8 cellular contexts compared by ENCODE assay signal in genomic region chr3:113626513-113627371, GRCh38.
A peak's percentile ranks its signal among the peaks of the same experiment; 100 is the strongest.
DNase-seq lines count a peak whose midpoint lies in the region; ATAC-seq and TF ChIP-seq lines count a peak whose summit lies in the region.

No MANE protein-coding gene starts in this region.

- no peaks in the 10 kb centered on the region for H3K79me1 ChIP-seq in neuronal stem cell (ENCODE audit: low read depth, low read length)

- no peak overlapping the region for H2BK120ac ChIP-seq in neuronal stem cell (ENCODE audit: low read depth, low read length)

- ATAC-seq in GM21786 (IDR thresholded peaks at IDR 0.05; ENCODE audit: unreplicated experiment) (peak; percentile 55), foreskin keratinocyte (peak; percentile 87), GM19455 (IDR thresholded peaks at IDR 0.05; ENCODE audit: unreplicated experiment) (no peak), GM21381 (IDR thresholded peaks at IDR 0.05; ENCODE audit: unreplicated experiment) (no peak)

- no peak overlapping the region for H3K14ac ChIP-seq in neuronal stem cell (ENCODE audit: low read length)

- DNase-seq in DMS 273 treated with DMSO at 0.1 percent for 48 hours (lab: John Stamatoyannopoulos, UW) (peak; percentile 37), NCI-H2107 treated with DMSO at 0.1 percent for 48 hours (lab: John Stamatoyannopoulos, UW; ENCODE audit: unreplicated experiment) (peak; percentile 52), WERI-Rb-1 (peak; percentile 58), foreskin keratinocyte (peak; percentile 8 to 37), neuronal stem cell (ENCODE audit: low spot score) (peak; percentile 58)

- peak; percentile 94 for TF ChIP-seq CTCF in WERI-Rb-1 (IDR thresholded peaks at IDR 0.05; ENCODE audit: low read depth, low read length)
- TF ChIP-seq CTCF in foreskin keratinocyte (conservative IDR thresholded peaks at IDR 0.05), result peak; percentile 88

- H4K91ac ChIP-seq in neuronal stem cell (ENCODE audit: low read depth, low read length, poor library complexity), result no peak overlapping the region

- H3K4ac ChIP-seq in neuronal stem cell (ENCODE audit: low read length), result no peak overlapping the region

- H2BK15ac ChIP-seq in neuronal stem cell (ENCODE audit: low read length), result no peak overlapping the region

- H3K23ac ChIP-seq in neuronal stem cell (ENCODE audit: low read depth, low read length, poor library complexity), result no peak overlapping the region

- H3K27me3 ChIP-seq in WERI-Rb-1 (ENCODE audit: insufficient read depth, low read depth, severe bottlenecking) (no peaks in the 10 kb centered on the region), foreskin keratinocyte (peaks cover 19% of the 10 kb centered on the region), neuronal stem cell (ENCODE audit: control insufficient read depth in 3 of 3, insufficient read depth in 3 of 3, low read depth in 1 of 3, low read length in 3 of 3) (peaks cover 0 to 7% (median 0%) of the 10 kb centered on the region in 3 experiments)

- no peaks in the 10 kb centered on the region for H3K4me1 ChIP-seq in foreskin keratinocyte
- H3K4me1 ChIP-seq in neuronal stem cell (ENCODE audit: control insufficient read depth in 2 of 2, insufficient read depth in 1 of 2, low read depth in 1 of 2, low read length in 2 of 2), result no peaks in the 10 kb centered on the region

- no peak overlapping the region for H3K9ac ChIP-seq in neuronal stem cell (ENCODE audit: low read depth, low read length, poor library complexity)

- no peak overlapping the region for H3K4me3 ChIP-seq in WERI-Rb-1 (ENCODE audit: low read depth, low read length)
- no peak overlapping the region for H3K4me3 ChIP-seq in neuronal stem cell (ENCODE audit: low read length in 2 of 2)

- H3K4me2 ChIP-seq in neuronal stem cell (ENCODE audit: insufficient read depth, low read length, poor library complexity, severe bottlenecking), result no peak overlapping the region

- H3K9me3 ChIP-seq in WERI-Rb-1 (ENCODE audit: severe bottlenecking), result no peaks in the 10 kb centered on the region
- H3K9me3 ChIP-seq in neuronal stem cell (replicated peaks in 1 of 2; ENCODE audit: control insufficient read depth in 2 of 2, insufficient read depth in 1 of 2, low read depth in 1 of 2, low read length in 2 of 2), result no peaks in the 10 kb centered on the region

- no peak overlapping the region for H3K18ac ChIP-seq in neuronal stem cell (ENCODE audit: low read length)

- WGBS in neuronal stem cell (ENCODE audit: extremely low coverage in 2 of 2, insufficient read length in 2 of 2, insufficient replicate concordance in 1 of 2), 2 donors, result no CpG with 5 or more reads among the region's 10 CpGs

- peak overlapping the region; percentile 44 for H2AFZ ChIP-seq in neuronal stem cell (ENCODE audit: low read length)

- no peak overlapping the region for H3K27ac ChIP-seq in WERI-Rb-1
- H3K27ac ChIP-seq in foreskin keratinocyte, result no peak overlapping the region
- H3K27ac ChIP-seq in neuronal stem cell (replicated peaks; ENCODE audit: low read length), result no peak overlapping the region

- H2BK12ac ChIP-seq in neuronal stem cell (ENCODE audit: low read length), result no peak overlapping the region

- no peak overlapping the region for H2BK5ac ChIP-seq in neuronal stem cell (ENCODE audit: low read length)

- H2AK5ac ChIP-seq in neuronal stem cell (ENCODE audit: low read depth, low read length), result no peak overlapping the region

- H3K36me3 ChIP-seq in WERI-Rb-1, result no peaks in the 10 kb centered on the region
- no peaks in the 10 kb centered on the region for H3K36me3 ChIP-seq in neuronal stem cell (replicated peaks in 1 of 2; ENCODE audit: control insufficient read depth in 2 of 2, insufficient read depth in 2 of 2, low read length in 2 of 2)

- no peak overlapping the region for H4K8ac ChIP-seq in neuronal stem cell (ENCODE audit: low read depth, low read length)

Comparison
In these comparisons a context has a peak if more than half of its experiments do, and no peak if none do; other contexts are left out.
1. ATAC-seq: peak in GM21786 (single experiment) and foreskin keratinocyte (single experiment); none in GM19455 (single experiment) and GM21381 (single experiment).
2. Peak in every context shown above with its lines, with median percentiles within 50 percentile points of each other: DNase-seq.